Comparison of ENCODE assay signal across 28 cellular contexts in the genomic region with DNA sequence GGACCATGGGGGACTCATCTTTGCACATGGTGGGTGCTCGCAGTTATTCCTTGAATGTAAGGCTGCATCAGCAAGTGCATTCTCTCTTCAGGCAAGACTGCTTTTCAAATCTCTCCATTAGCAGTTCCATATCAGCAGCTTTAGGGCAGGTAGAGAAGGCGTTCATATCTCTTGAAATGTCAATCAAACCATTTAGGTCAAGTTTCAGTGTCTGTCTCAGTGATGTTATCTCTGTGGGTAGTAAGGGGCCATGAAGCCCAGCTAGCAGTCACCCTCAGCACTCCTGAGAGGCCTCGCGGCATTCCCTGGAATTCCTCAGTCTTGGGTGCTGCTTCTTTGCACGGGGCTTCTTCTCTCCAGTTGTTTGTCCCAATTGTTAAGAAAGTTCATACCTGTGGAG.
"Had no signal": no experiment of that assay in that cellular context is flagged by ENCODE, and none has a peak within 500 bp of the region (broad histone marks: within the 10 kb centered on the region; RNA-seq: fewer than 3 reads in every experiment).

No MANE protein-coding gene starts in this region.

- H3K9me3 ChIP-seq: stomach, suprapubic skin, testis, thoracic aorta, thyroid gland, tibial artery, tibial nerve, transverse colon, upper lobe of left lung, upper lobe of right lung, uterus, vagina had no signal

- H3K27me3 ChIP-seq: stomach, suprapubic skin, testis, thyroid gland, tibial artery, tibial nerve, transverse colon, upper lobe of left lung, upper lobe of right lung, uterus, vagina had no signal

- DNase-seq: stimulated activated CD4-positive, alpha-beta T cell treated with anti-CD3 and anti-CD28 coated beads, Interleukin-2, amount 100 ng/mL, for 24 hours; stimulated activated CD4-positive, alpha-beta T cell treated with anti-CD3 and anti-CD28 coated beads, Interleukin-2, amount 100 ng/mL, for 48 hours; stimulated activated CD4-positive, alpha-beta T cell treated with anti-CD3 and anti-CD28 coated beads, Interleukin-4, amount 100 ng/mL, for 1 hour; stimulated activated CD4-positive, alpha-beta T cell treated with anti-CD3 and anti-CD28 coated beads, Interleukin-4, amount 100 ng/mL, for 24 hours; stimulated activated CD4-positive, alpha-beta T cell treated with anti-CD3 and anti-CD28 coated beads, Interleukin-4, amount 100 ng/mL, for 4 hours; stimulated activated CD8-positive, alpha-beta memory T cell treated with anti-CD3 and anti-CD28 coated beads, Interleukin-4, amount 100 ng/mL, for 48 hours; stimulated activated naive B cell treated with anti-CD40 and anti-IgM and Interleukin-4, amounts not matched to agents 10 μg/mL and 1 μg/mL and 100 μg/mL, for 72 hours; stimulated activated naive CD4-positive, alpha-beta T cell; stimulated activated naive CD4-positive, alpha-beta T cell treated with Interleukin-2 at 50 U/mL for 16 hours; stimulated activated naive CD8-positive, alpha-beta T cell treated with anti-CD3 and anti-CD28 coated beads, Interleukin-15, amount 100 ng/mL, for 72 hours; stimulated activated naive CD8-positive, alpha-beta T cell treated with anti-CD3 and anti-CD28 coated beads, Interleukin-15, Interleukin-2, amounts not matched to agents 100 U/mL and 50 U/mL, for 24 hours; stomach; substantia nigra; testis; thyroid gland; tibial artery; transverse colon; trophoblast cell; upper lobe of left lung; upper lobe of right lung; uterus had no signal

- H3K4me3 ChIP-seq: stomach, suprapubic skin, testis, thoracic aorta, thyroid gland, tibial artery, tibial nerve, transverse colon, upper lobe of left lung, upper lobe of right lung, uterus, vagina had no signal

- H3K27ac Mint-ChIP-seq: stimulated activated naive B cell treated with anti-CD40 and anti-IgM and Interleukin-4, amounts not matched to agents 10 μg/mL and 1 μg/mL and 100 μg/mL, for 72 hours; stimulated activated naive CD8-positive, alpha-beta T cell treated with anti-CD3 and anti-CD28 coated beads, Interleukin-15, Interleukin-2, amounts not matched to agents 100 ng/mL and 50 ng/mL, for 24 hours; type B pancreatic cell had no signal

- H3K4me3 Mint-ChIP-seq: stimulated activated naive B cell treated with anti-CD40 and anti-IgM and Interleukin-4, amounts not matched to agents 10 μg/mL and 1 μg/mL and 100 μg/mL, for 72 hours; stimulated activated naive CD8-positive, alpha-beta T cell treated with anti-CD3 and anti-CD28 coated beads, Interleukin-15, amount 100 ng/mL, for 72 hours; stimulated activated naive CD8-positive, alpha-beta T cell treated with anti-CD3 and anti-CD28 coated beads, Interleukin-15, Interleukin-2, amounts not matched to agents 100 ng/mL and 50 ng/mL, for 24 hours; type B pancreatic cell had no signal

- H3K36me3 ChIP-seq: stomach, suprapubic skin, thoracic aorta, thyroid gland, tibial artery, transverse colon, upper lobe of left lung, upper lobe of right lung, uterus, vagina had no signal

- H3K9me3 Mint-ChIP-seq: stimulated activated naive B cell treated with anti-CD40 and anti-IgM and Interleukin-4, amounts not matched to agents 10 μg/mL and 1 μg/mL and 100 μg/mL, for 72 hours; stimulated activated naive CD8-positive, alpha-beta T cell treated with anti-CD3 and anti-CD28 coated beads, Interleukin-15, amount 100 ng/mL, for 72 hours; stimulated activated naive CD8-positive, alpha-beta T cell treated with anti-CD3 and anti-CD28 coated beads, Interleukin-15, Interleukin-2, amounts not matched to agents 100 ng/mL and 50 ng/mL, for 24 hours; type B pancreatic cell had no signal

- FAIRE-seq: urothelium cell line had no signal

- H3K4me1 ChIP-seq: testis, uterus had no signal

- H3K27me3 Mint-ChIP-seq: stimulated activated naive B cell treated with anti-CD40 and anti-IgM and Interleukin-4, amounts not matched to agents 10 μg/mL and 1 μg/mL and 100 μg/mL, for 72 hours; stimulated activated naive CD8-positive, alpha-beta T cell treated with anti-CD3 and anti-CD28 coated beads, Interleukin-15, amount 100 ng/mL, for 72 hours; stimulated activated naive CD8-positive, alpha-beta T cell treated with anti-CD3 and anti-CD28 coated beads, Interleukin-15, Interleukin-2, amounts not matched to agents 100 ng/mL and 50 ng/mL, for 24 hours; type B pancreatic cell had no signal

- H3K27ac ChIP-seq: stomach, suprapubic skin, testis, thoracic aorta, thyroid gland, tibial artery, tibial nerve, transverse colon, upper lobe of left lung, upper lobe of right lung, uterus, vagina had no signal

- H3K36me3 Mint-ChIP-seq: type B pancreatic cell had no signal

- ATAC-seq: stimulated activated naive B cell treated with anti-CD40 and anti-IgM and Interleukin-4, amounts not matched to agents 10 μg/mL and 1 μg/mL and 100 μg/mL, for 72 hours; stimulated activated naive CD8-positive, alpha-beta T cell treated with anti-CD3 and anti-CD28 coated beads, Interleukin-15, amount 100 ng/mL, for 72 hours; stimulated activated naive CD8-positive, alpha-beta T cell treated with anti-CD3 and anti-CD28 coated beads, Interleukin-15, Interleukin-2, amounts not matched to agents 100 U/mL and 50 U/mL, for 24 hours; upper lobe of right lung had no signal
